11 cellular contexts compared by ENCODE assay signal in the genomic region with DNA sequence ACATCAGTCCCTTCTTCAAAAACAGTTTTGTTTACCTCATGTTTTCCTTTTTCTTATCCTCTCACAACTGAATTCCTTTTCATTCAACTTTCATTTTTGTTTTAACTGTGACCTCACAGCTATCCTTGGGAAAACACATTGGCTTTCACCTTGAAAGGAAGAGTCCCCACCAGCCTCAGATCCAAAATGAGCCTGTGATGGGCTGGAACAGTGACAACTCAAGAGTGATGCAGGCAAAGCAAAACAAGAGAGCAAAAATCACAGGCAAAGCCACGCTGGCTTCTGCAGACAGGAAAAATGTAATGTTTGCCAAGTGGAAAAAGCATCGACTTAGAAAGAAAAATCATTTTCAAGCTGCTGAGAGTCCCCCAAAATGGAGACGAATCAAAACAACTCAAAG. TPM values are rescaled to one million over a fixed set of nuclear protein-coding genes. Genes with fewer than 3 reads are reported as not detected.
A peak's percentile ranks its signal among the peaks of the same experiment; 100 is the strongest.
DNase-seq lines count a peak whose midpoint lies in the region; ATAC-seq and TF ChIP-seq lines count a peak whose summit lies in the region.
"Had no signal": no experiment of that assay in that cellular context is flagged by ENCODE, and none has a peak within 500 bp of the region (broad histone marks: within the 10 kb centered on the region; RNA-seq: fewer than 3 reads in every experiment).

No MANE protein-coding gene starts in this region.

- peaks cover 0 to 10% (median 0%) of the 10 kb centered on the region in 12 donors for H3K9me3 ChIP-seq in heart left ventricle
- H3K9me3 ChIP-seq in prostate gland = no peaks in the 10 kb centered on the region

- peaks cover 13% of the 10 kb centered on the region for H3K36me3 Mint-ChIP-seq in activated naive CD8-positive, alpha-beta T cell treated with anti-CD3 and anti-CD28 coated beads for 36 hours

- H3K27ac ChIP-seq in heart left ventricle = peak overlapping the region in 11 of 12 donors; percentile 19 to 82 (median 62)
- peak overlapping the region; percentile 60 for H3K27ac ChIP-seq in prostate gland

- peaks cover 5% of the 10 kb centered on the region for H3K4me1 Mint-ChIP-seq in activated naive CD8-positive, alpha-beta T cell treated with anti-CD3 and anti-CD28 coated beads for 36 hours

- TF ChIP-seq POLR2A in heart left ventricle (IDR thresholded peaks at IDR 0.05) = no peak
- TF ChIP-seq POLR2A in prostate gland (IDR thresholded peaks at IDR 0.05) = no peak

- ATAC-seq in heart left ventricle (peak in 1 of 4 donors; percentile 67), Right ventricle myocardium inferior (no peak)
- ATAC-seq: left lobe of liver had no signal

- no peak for TF ChIP-seq CTCF in heart left ventricle (IDR thresholded peaks at IDR 0.05)
- TF ChIP-seq CTCF in foreskin fibroblast (IDR thresholded peaks at IDR 0.05; ENCODE audit: low read depth, low read length) = no peak
- TF ChIP-seq CTCF in prostate gland (IDR thresholded peaks at IDR 0.05) = no peak

- DNase-seq in heart left ventricle (peak in 3 of 5 donors; percentile 28 to 40 (median 40)), Right ventricle myocardium inferior (ENCODE audit: missing footprints) (no peak), foreskin fibroblast (peak in 1 of 2 donors; percentile 48), prostate gland (ENCODE audit: low spot score) (no peak), COR-L47 (lab: John Stamatoyannopoulos, UW) (no peak), NCI-H345 (lab: John Stamatoyannopoulos, UW) (no peak)
- DNase-seq in activated naive CD8-positive, alpha-beta T cell treated with anti-CD3 and anti-CD28 coated beads for 36 hours = no peak
- DNase-seq in activated CD8-positive, alpha-beta memory T cell treated with anti-CD3 and anti-CD28 coated beads, Interleukin-2, amount 50 U/mL, for 4 hours = no peak
- DNase-seq: activated CD4-positive, alpha-beta T cell treated with anti-CD3 and anti-CD28 coated beads, Interleukin-2, amount 50 U/mL, for 48 hours; Karpas-422 had no signal

- H3K27ac Mint-ChIP-seq in activated naive CD8-positive, alpha-beta T cell treated with anti-CD3 and anti-CD28 coated beads for 36 hours = no peak overlapping the region

- H3K4me3 Mint-ChIP-seq in activated naive CD8-positive, alpha-beta T cell treated with anti-CD3 and anti-CD28 coated beads for 36 hours = no peak overlapping the region

- H3K4me3 ChIP-seq in heart left ventricle (peak overlapping the region in 7 of 12 donors; percentile 11 to 35 (median 15)), foreskin fibroblast (ENCODE audit: low read depth in 1 of 2, low read length in 2 of 2) (peak overlapping the region; percentile 4 to 41), prostate gland (no peak overlapping the region)

- peaks cover 0 to 43% (median 28%) of the 10 kb centered on the region in 12 donors for H3K4me1 ChIP-seq in heart left ventricle
- H3K4me1 ChIP-seq in prostate gland (replicated peaks) = no peaks in the 10 kb centered on the region

- 39 to 61% (median 48%) methylated on average over 3 of the region's 3 CpGs for WGBS in heart left ventricle, 4 donors
- 9% methylated on average over 3 of the region's 3 CpGs for WGBS in prostate gland

- no peaks in the 10 kb centered on the region for H3K27me3 Mint-ChIP-seq in activated naive CD8-positive, alpha-beta T cell treated with anti-CD3 and anti-CD28 coated beads for 36 hours

- intact Hi-C loops in heart left ventricle (cut with DNase I) = loop anchor here in 3 of 10 donors (5.0 kb wide), 2 partner anchors 39 to 94 kb away; a partner anchor contains a TSS
- intact Hi-C loops in Right ventricle myocardium inferior (cut with DNase I) = loop anchor here (5.0 kb wide), 1 partner anchor 94 kb away; a partner anchor contains a TSS
- intact Hi-C loops in prostate gland (cut with DNase I) = loop anchor here (5.0 kb wide), 2 partner anchors 94 to 169 kb away; a partner anchor contains a TSS

- H3K27me3 ChIP-seq in heart left ventricle = no peaks in the 10 kb centered on the region
- H3K27me3 ChIP-seq in prostate gland (replicated peaks; ENCODE audit: insufficient read depth) = no peaks in the 10 kb centered on the region

- peaks cover 1% of the 10 kb centered on the region for H3K9me3 Mint-ChIP-seq in activated naive CD8-positive, alpha-beta T cell treated with anti-CD3 and anti-CD28 coated beads for 36 hours

- peaks cover 0 to 13% (median 0%) of the 10 kb centered on the region in 9 donors for H3K36me3 ChIP-seq in heart left ventricle
- no peaks in the 10 kb centered on the region for H3K36me3 ChIP-seq in prostate gland

RNA-seq across cellular contexts. Expression of a gene that starts 51.0 kb away (rescaled TPM):
- total RNA-seq in heart left ventricle (1 to 10 TPM in 7 of 9 donors, under 1 TPM in 2; 0.56 to 4.7 (median 3.2) TPM), Right ventricle myocardium inferior (2.0 TPM), prostate gland (1 to 10 TPM; 2.0 to 2.3 TPM)
- 1 to 10 TPM in 1 of 2 donors, under 1 TPM in 1; 0.76 to 1.8 TPM for polyA plus RNA-seq in heart left ventricle
- total RNA-seq in activated naive CD8-positive, alpha-beta T cell treated with anti-CD3 and anti-CD28 coated beads for 36 hours = 1 to 10 TPM; 4.1 to 4.8 TPM

Comparison
In these comparisons a context has a peak if more than half of its experiments do, and no peak if none do; other contexts are left out.
1. DNase-seq: peak in heart left ventricle (3 of 5); none in Right ventricle myocardium inferior (single experiment), prostate gland (single experiment), COR-L47 (single experiment), NCI-H345 (single experiment), activated naive CD8-positive, alpha-beta T cell treated with anti-CD3 and anti-CD28 coated beads for 36 hours (single experiment) and activated CD8-positive, alpha-beta memory T cell treated with anti-CD3 and anti-CD28 coated beads, Interleukin-2, amount 50 U/mL, for 4 hours (single experiment).
2. H3K4me3 ChIP-seq: peak in heart left ventricle (7 of 12) and foreskin fibroblast (2 of 2); none in prostate gland (0 of 2).